ENCODE assay signal across 15 cellular contexts in genomic region chr1:1077396-1077795, GRCh38. TPM values are rescaled to one million over a fixed set of nuclear protein-coding genes. Genes with fewer than 3 reads are reported as not detected.
"Had no signal": no experiment of that assay in that cellular context is flagged by ENCODE, and none has a peak within 500 bp of the region (broad histone marks: within the 10 kb centered on the region; RNA-seq: fewer than 3 reads in every experiment).

No MANE protein-coding gene starts in this region.

RNA-seq across cellular contexts. Expression of gene RNF223, which starts 3.3 kb away (rescaled TPM):
- total RNA-seq: activated B cell treated with CpG ODN at 0.5 μM for 24 hours; activated CD4-positive, alpha-beta memory T cell treated with anti-CD3 and anti-CD28 coated beads for 36 hours; activated CD4-positive, alpha-beta memory T cell treated with anti-CD3 and anti-CD28 coated beads, Interleukin-2, amount 10 ng/mL, durations not matched to agents 7 days and 5 days; activated CD4-positive, alpha-beta T cell treated with anti-CD3 and anti-CD28 coated beads for 36 hours; activated CD4-positive, alpha-beta T cell treated with anti-CD3 and anti-CD28 coated beads, Interleukin-2, amount 10 ng/mL, durations not matched to agents 24 days and 14 days; activated CD4-positive, alpha-beta T cell treated with anti-CD3 and anti-CD28 coated beads, Interleukin-2, amount 10 ng/mL, durations not matched to agents 7 days and 5 days; activated CD8-positive, alpha-beta memory T cell treated with anti-CD3 and anti-CD28 coated beads for 36 hours; activated CD8-positive, alpha-beta memory T cell treated with anti-CD3 and anti-CD28 coated beads, Interleukin-2, amount 10 ng/mL, durations not matched to agents 7 days and 5 days; activated CD8-positive, alpha-beta T cell treated with anti-CD3 and anti-CD28 coated beads for 36 hours; activated CD8-positive, alpha-beta T cell treated with anti-CD3 and anti-CD28 coated beads, Interleukin-2, amount 10 ng/mL, durations not matched to agents 7 days and 5 days; T-cell; T-helper 1 cell treated with Interleukin-12 subunit alpha and Interleukin-12 subunit beta and Interleukin-4 antibody, amounts not matched to agents 30 ng/mL and 1 ng/mL, for 36 hours; T-helper 17 cell; T-helper 2 cell treated with Interferon-gamma antibody and Interleukin-4, amounts not matched to agents 100 ng/mL and 5 ng/mL, for 36 hours; WTC11 had no signal
